In the genomic region with DNA sequence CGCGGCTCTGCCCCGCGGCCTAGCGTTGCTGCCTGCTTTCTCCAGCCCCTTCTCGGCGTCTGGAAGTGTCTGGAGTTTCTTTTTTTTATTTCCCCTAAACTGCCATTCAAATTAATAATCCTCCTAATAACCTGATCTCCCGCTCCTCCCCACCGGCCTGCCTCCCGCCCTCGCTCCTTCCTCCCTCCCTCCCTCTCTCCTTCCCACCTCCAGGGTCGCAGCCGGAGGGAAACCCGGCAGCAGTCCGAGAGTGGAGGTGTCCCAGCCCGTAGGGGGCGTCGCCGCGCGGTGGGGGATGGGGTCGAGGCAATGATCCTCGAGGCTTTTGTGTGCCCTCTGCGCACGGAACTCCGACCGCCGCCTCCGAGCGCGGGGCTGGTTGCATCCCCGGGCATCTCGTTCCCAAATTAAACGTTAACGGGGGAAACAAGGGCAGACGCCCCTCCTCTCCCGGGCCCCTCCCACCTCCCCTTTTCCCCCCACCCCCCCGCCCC, we compare ENCODE assay signal across 8 cellular contexts. TPM values are rescaled to one million over a fixed set of nuclear protein-coding genes. Genes with fewer than 3 reads are reported as not detected.
DNase-seq lines count a peak whose midpoint lies in the region; ATAC-seq and TF ChIP-seq lines count a peak whose summit lies in the region.

No MANE protein-coding gene starts in this region.

- H3K4me3 Mint-ChIP-seq in activated naive CD4-positive, alpha-beta T cell treated with anti-CD3 and anti-CD28 coated beads for 36 hours = peak overlapping the region; percentile 83

- peak overlapping the region; percentile 87 to 89 for H3K27ac ChIP-seq in ovary

- peaks cover 20% of the 10 kb centered on the region for H3K4me1 Mint-ChIP-seq in activated naive CD4-positive, alpha-beta T cell treated with anti-CD3 and anti-CD28 coated beads for 36 hours (ENCODE audit: low read depth)

- H3K27me3 ChIP-seq in ovary = no peaks in the 10 kb centered on the region

- 0 to 1% (median 0%) methylated on average over 31 to 38 of the region's 38 CpGs for WGBS in ovary, 3 donors

- no peaks in the 10 kb centered on the region for H3K9me3 ChIP-seq in ovary

- peak overlapping the region; percentile 91 for H3K4me3 ChIP-seq in ovary

- TF ChIP-seq POLR2A in ovary (IDR thresholded peaks at IDR 0.05) = no peak

- peak in 2 of 3 donors; percentile 7 to 18 for TF ChIP-seq CTCF in ovary (IDR thresholded peaks at IDR 0.05)

- peak; percentile 24 for ATAC-seq in HG03460 (IDR thresholded peaks at IDR 0.05; ENCODE audit: unreplicated experiment)

- H3K36me3 ChIP-seq in ovary = no peaks in the 10 kb centered on the region

- DNase-seq in NCI-H1436 (lab: John Stamatoyannopoulos, UW) (peak; percentile 11), NCI-H1436 treated with DMSO at 0.1 percent for 48 hours (lab: John Stamatoyannopoulos, UW) (no peak), RPMI8226 (peak; percentile 43), head of caudate nucleus (peak in 39 of 42 donors; percentile 7 to 74 (median 47)), ovary (peak; percentile 65 to 83 (median 82)), CD1c-positive myeloid dendritic cell (ENCODE audit: extremely low spot score) (no peak)
- peak; percentile 76 for DNase-seq in activated naive CD4-positive, alpha-beta T cell treated with anti-CD3 and anti-CD28 coated beads for 36 hours

- CTCF ChIA-PET in activated naive CD4-positive, alpha-beta T cell treated with anti-CD3 and anti-CD28 coated beads for 36 hours (lab: Charles Lee) = interaction anchor here (0.9 to 10.3 kb wide), 3 partner anchors 13 to 531 kb away, joined by 3 to 152 read pairs (median 3); no protein-coding TSS in a partner anchor

- H3K36me3 Mint-ChIP-seq in activated naive CD4-positive, alpha-beta T cell treated with anti-CD3 and anti-CD28 coated beads for 36 hours (ENCODE audit: low read depth) = peaks cover 14% of the 10 kb centered on the region

- intact Hi-C loops in activated naive CD4-positive, alpha-beta T cell treated with anti-CD3 and anti-CD28 coated beads for 36 hours (cut with micrococcal nuclease) = loop anchor here (1.0 to 5.0 kb wide), 6 partner anchors 129 to 1439 kb away; partner anchors contain the start of gene EEA1
- intact Hi-C loops in head of caudate nucleus (cut with DNase I) (loop anchor here (2.0 to 5.0 kb wide), 2 partner anchors 171 to 531 kb away; no protein-coding TSS in a partner anchor), ovary (cut with DNase I) (loop anchor here (1.0 to 10.0 kb wide), 8 partner anchors 103 to 529 kb away; partner anchors contain the start of gene CRADD (in 2 of the 4))

- peaks cover 18% of the 10 kb centered on the region for H3K27me3 Mint-ChIP-seq in activated naive CD4-positive, alpha-beta T cell treated with anti-CD3 and anti-CD28 coated beads for 36 hours (ENCODE audit: low read depth)

- H3K27ac Mint-ChIP-seq in activated naive CD4-positive, alpha-beta T cell treated with anti-CD3 and anti-CD28 coated beads for 36 hours = no peak overlapping the region

- TF ChIP-seq EP300 in ovary (IDR thresholded peaks at IDR 0.05) = no peak

- H3K4me1 ChIP-seq in ovary (ENCODE audit: insufficient read depth) = peaks cover 2% of the 10 kb centered on the region

- no peaks in the 10 kb centered on the region for H3K9me3 Mint-ChIP-seq in activated naive CD4-positive, alpha-beta T cell treated with anti-CD3 and anti-CD28 coated beads for 36 hours

RNA-seq across cellular contexts. Expression of gene SOCS2, which starts 1.1 kb away (rescaled TPM):
- total RNA-seq in activated naive CD4-positive, alpha-beta T cell treated with anti-CD3 and anti-CD28 coated beads for 36 hours = 10 to 100 TPM; 15.9 to 17.5 TPM
- total RNA-seq in ovary = 10 to 100 TPM; 10.0 to 67.9 (median 20.4) TPM
- 10 to 100 TPM; 21.5 to 41.5 TPM for polyA plus RNA-seq in ovary

Comparison
In these comparisons a context has a peak if more than half of its experiments do, and no peak if none do; other contexts are left out.
1. DNase-seq: peak in NCI-H1436 (single experiment), RPMI8226 (single experiment), activated naive CD4-positive, alpha-beta T cell treated with anti-CD3 and anti-CD28 coated beads for 36 hours (single experiment), head of caudate nucleus (39 of 42) and ovary (5 of 5); none in NCI-H1436 treated with DMSO at 0.1 percent for 48 hours (single experiment) and CD1c-positive myeloid dendritic cell (single experiment).